Comparison of ENCODE assay signal across 9 cellular contexts in genomic region chr11:103537904-103538502, GRCh38.
DNase-seq lines count a peak whose midpoint lies in the region; ATAC-seq and TF ChIP-seq lines count a peak whose summit lies in the region.
"Had no signal": no experiment of that assay in that cellular context is flagged by ENCODE, and none has a peak within 500 bp of the region (broad histone marks: within the 10 kb centered on the region; RNA-seq: fewer than 3 reads in every experiment).

No MANE protein-coding gene starts in this region.

- TF ChIP-seq CTCF in AG04450 (IDR thresholded peaks at IDR 0.05; ENCODE audit: low read depth, low read length) (peak; percentile 71), GM23338 (conservative IDR thresholded peaks at IDR 0.05; ENCODE audit: low read depth in 2 of 2) (peak; percentile 64 to 86), RWPE2 (IDR thresholded peaks at IDR 0.05; ENCODE audit: poor library complexity, severe bottlenecking) (peak; percentile 71), foreskin keratinocyte (conservative IDR thresholded peaks at IDR 0.05) (peak; percentile 76)

- peaks cover 16% of the 10 kb centered on the region; the same call in 2 of the 3 replicates for H3K9me3 Mint-ChIP-seq in GM23338

- H3K4me3 Mint-ChIP-seq in GM23338, result no peak overlapping the region

- no peak overlapping the region for H3K4me3 ChIP-seq in AG04450 (ENCODE audit: low read depth, low read length)
- H3K4me3 ChIP-seq in GM23338, result no peak overlapping the region
- no peak overlapping the region for H3K4me3 ChIP-seq in RWPE2 (ENCODE audit: severe bottlenecking)

- CTCF ChIA-PET in AG04450 (lab: Charles Lee), result interaction anchor here (0.6 to 4.7 kb wide), 27 partner anchors 10 to 429 kb away, joined by 3 to 36 read pairs (median 3); partner anchors contain the start of gene DYNC2H1

- H3K4me1 Mint-ChIP-seq in GM23338, result peaks cover 14% of the 10 kb centered on the region

- H3K9me2 ChIP-seq in GM23338 (ENCODE audit: insufficient read depth), result no peaks in the 10 kb centered on the region

- no peak overlapping the region for H3K27ac Mint-ChIP-seq in GM23338

- no peak overlapping the region for H2AFZ ChIP-seq in GM23338

- ATAC-seq in GM23338 (peak; percentile 67), RWPE2 (ENCODE audit: low read depth) (no peak), foreskin keratinocyte (peak; percentile 26), GM21390 (IDR thresholded peaks at IDR 0.05; ENCODE audit: unreplicated experiment) (no peak)

- H4K20me1 ChIP-seq in GM23338 (replicated peaks; ENCODE audit: insufficient read depth), result no peaks in the 10 kb centered on the region

- peaks cover 10% of the 10 kb centered on the region; the same call in 2 of the 3 replicates for H3K36me3 Mint-ChIP-seq in GM23338 (ENCODE audit: low read depth)

- H3K9me3 ChIP-seq in AG04450 (ENCODE audit: control insufficient read depth, insufficient read depth, low read length), result peaks cover 9% of the 10 kb centered on the region
- H3K9me3 ChIP-seq in RWPE2 (ENCODE audit: severe bottlenecking), result no peaks in the 10 kb centered on the region

- H3K27ac ChIP-seq in AG04450 (ENCODE audit: low read depth, low read length) (no peak overlapping the region), GM23338 (ENCODE audit: low read depth) (no peak overlapping the region), RWPE2 (ENCODE audit: poor library complexity, severe bottlenecking) (no peak overlapping the region), foreskin keratinocyte (no peak overlapping the region)

- DNase-seq in AG04450 (ENCODE audit: low read depth, low spot score) (no peak), GM23338 (ENCODE audit: low spot score) (peak; percentile 66), RWPE2 (ENCODE audit: low spot score) (no peak), foreskin keratinocyte (peak in 1 of 2 donors; percentile 30), activated gamma-delta T cell (lab: John Stamatoyannopoulos, UW) (no peak), T1000 (lab: John Stamatoyannopoulos, UW) (no peak)
- DNase-seq in stimulated activated CD4-positive, alpha-beta T cell treated with anti-CD3 and anti-CD28 coated beads, Interleukin-4, amount 100 ng/mL, for 4 hours, result no peak
- DNase-seq: activated naive CD4-positive, alpha-beta T cell had no signal

- no peak overlapping the region for H3K4me2 ChIP-seq in GM23338

- H3K27me3 ChIP-seq in AG04450 (ENCODE audit: control insufficient read depth, insufficient read depth, low read length) (no peaks in the 10 kb centered on the region), GM23338 (ENCODE audit: insufficient read depth) (no peaks in the 10 kb centered on the region), RWPE2 (ENCODE audit: insufficient read depth, poor library complexity, severe bottlenecking) (no peaks in the 10 kb centered on the region), foreskin keratinocyte (no peaks in the 10 kb centered on the region)

- no peaks in the 10 kb centered on the region for H3F3A ChIP-seq in GM23338 (replicated peaks; ENCODE audit: low read depth)

- POLR2A ChIA-PET in AG04450 (lab: Yijun Ruan, JAX), result no interaction called here

- no peaks in the 10 kb centered on the region for H3K36me3 ChIP-seq in GM23338 (ENCODE audit: insufficient read depth)
- no peaks in the 10 kb centered on the region for H3K36me3 ChIP-seq in RWPE2 (ENCODE audit: low read depth)

- no peaks in the 10 kb centered on the region for H3K27me3 Mint-ChIP-seq in GM23338 (ENCODE audit: insufficient read depth, low read depth, poor library complexity)

- H3K4me1 ChIP-seq in GM23338 (ENCODE audit: insufficient read depth), result peaks cover 6% of the 10 kb centered on the region; the same call in 1 of the 2 replicates
- H3K4me1 ChIP-seq in RWPE2 (ENCODE audit: insufficient read depth, poor library complexity, severe bottlenecking), result peaks cover 4% of the 10 kb centered on the region
- no peaks in the 10 kb centered on the region for H3K4me1 ChIP-seq in foreskin keratinocyte

- H3K79me2 ChIP-seq in GM23338 (replicated peaks; ENCODE audit: insufficient read depth), result no peaks in the 10 kb centered on the region

TF ChIP-seq in GM23338, 12 proteins besides CTCF, POLR2A, EP300 and RAD21 (continues in another document):
- no peak for TF ChIP-seq CREB1 (CRISPR knock-in tag; IDR thresholded peaks at IDR 0.05; ENCODE audit: low read depth)
- no peak for TF ChIP-seq ZNF331 (CRISPR knock-in tag; IDR thresholded peaks at IDR 0.05; ENCODE audit: low read depth)
- no peak for TF ChIP-seq REST (IDR thresholded peaks at IDR 0.05; ENCODE audit: unreplicated experiment)
- TF ChIP-seq, protein P1, sequence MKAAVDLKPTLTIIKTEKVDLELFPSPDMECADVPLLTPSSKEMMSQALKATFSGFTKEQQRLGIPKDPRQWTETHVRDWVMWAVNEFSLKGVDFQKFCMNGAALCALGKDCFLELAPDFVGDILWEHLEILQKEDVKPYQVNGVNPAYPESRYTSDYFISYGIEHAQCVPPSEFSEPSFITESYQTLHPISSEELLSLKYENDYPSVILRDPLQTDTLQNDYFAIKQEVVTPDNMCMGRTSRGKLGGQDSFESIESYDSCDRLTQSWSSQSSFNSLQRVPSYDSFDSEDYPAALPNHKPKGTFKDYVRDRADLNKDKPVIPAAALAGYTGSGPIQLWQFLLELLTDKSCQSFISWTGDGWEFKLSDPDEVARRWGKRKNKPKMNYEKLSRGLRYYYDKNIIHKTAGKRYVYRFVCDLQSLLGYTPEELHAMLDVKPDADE (IDR thresholded peaks at IDR 0.05), result no peak
- TF ChIP-seq EZH2phosphoT487 (IDR thresholded peaks at IDR 0.05; ENCODE audit: unreplicated experiment), result no peak
- no peak for TF ChIP-seq NANOG (IDR thresholded peaks at IDR 0.05; ENCODE audit: borderline replicate concordance)
- TF ChIP-seq EZH2 (IDR thresholded peaks at IDR 0.05; ENCODE audit: low read depth, unreplicated experiment), result no peak
- no peak for TF ChIP-seq JUNB (IDR thresholded peaks at IDR 0.05; ENCODE audit: unreplicated experiment)

Comparison
In these comparisons a context has a peak if more than half of its experiments do, and no peak if none do; other contexts are left out.
1. ATAC-seq: peak in GM23338 (single experiment) and foreskin keratinocyte (single experiment); none in RWPE2 (single experiment) and GM21390 (single experiment).
2. Peak in every context shown above with its lines, with median percentiles within 50 percentile points of each other: CTCF ChIP-seq.